In the genomic region with DNA sequence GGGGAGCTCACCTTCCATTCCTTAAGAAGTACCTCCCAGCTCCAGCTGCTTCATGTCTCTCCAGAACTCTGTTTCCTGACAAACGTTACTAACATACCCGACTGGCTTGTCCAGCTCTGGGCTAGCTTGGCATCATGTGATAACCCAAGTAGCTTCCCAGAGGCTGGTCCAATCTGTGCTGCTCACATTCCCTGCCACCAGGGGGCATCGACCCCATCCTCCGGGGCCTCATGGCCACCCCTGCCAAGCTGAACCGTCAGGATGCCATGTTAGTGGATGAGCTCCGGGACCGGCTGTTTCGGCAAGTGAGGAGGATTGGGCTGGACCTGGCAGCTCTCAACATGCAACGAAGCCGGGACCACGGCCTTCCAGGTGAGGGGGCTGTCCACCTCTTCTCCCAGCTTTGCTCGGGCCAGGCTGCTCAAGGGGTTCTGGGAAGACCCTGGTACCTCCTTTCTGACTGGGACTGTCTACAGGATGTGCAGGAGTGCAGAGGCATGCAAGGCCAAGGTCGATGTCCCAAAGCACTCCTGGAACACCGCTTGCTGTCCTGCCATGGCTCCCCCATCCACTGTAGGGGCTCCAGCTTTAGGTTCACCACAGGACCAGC, we compare ENCODE assay signal across 8 cellular contexts. TPM values are rescaled to one million over a fixed set of nuclear protein-coding genes. Genes with fewer than 3 reads are reported as not detected.
DNase-seq lines count a peak whose midpoint lies in the region; ATAC-seq and TF ChIP-seq lines count a peak whose summit lies in the region.

No MANE protein-coding gene starts in this region.

- H3K4me3 ChIP-seq in A673 (ENCODE audit: low read depth, low read length, poor library complexity, severe bottlenecking) (no peak overlapping the region), choroid plexus epithelial cell (ENCODE audit: low read depth, low read length) (no peak overlapping the region), thyroid gland (replicated peaks in 1 of 3) (no peak overlapping the region)

- TF ChIP-seq CTCF in A673 (conservative IDR thresholded peaks at IDR 0.05; ENCODE audit: low read depth, low read length) = peak; percentile 78
- TF ChIP-seq CTCF in GM12873 (IDR thresholded peaks at IDR 0.05; ENCODE audit: insufficient read depth, low read depth, low read length, missing control alignments) = peak; percentile 83
- TF ChIP-seq CTCF in choroid plexus epithelial cell (conservative IDR thresholded peaks at IDR 0.05; ENCODE audit: low read depth, low read length) = peak; percentile 55
- peak in 4 of 6 experiments; percentile 31 to 59 (median 34) for TF ChIP-seq CTCF in thyroid gland (IDR thresholded peaks at IDR 0.05)

- no TSS peak for BruUV-seq in A673 (replicated peaks; lab: Mats Ljungman, UMichigan)

- H3K4me1 ChIP-seq in A673 (ENCODE audit: insufficient read depth, low read length, poor library complexity, severe bottlenecking) = no peaks in the 10 kb centered on the region
- no peaks in the 10 kb centered on the region for H3K4me1 ChIP-seq in thyroid gland

- WGBS in thyroid gland, 2 donors = 28% methylated on average over 4 to 7 of the region's 14 CpGs

- H3K36me3 ChIP-seq in A673 (ENCODE audit: insufficient read depth, low read length, poor library complexity, severe bottlenecking) = no peaks in the 10 kb centered on the region
- no peaks in the 10 kb centered on the region for H3K36me3 ChIP-seq in thyroid gland

- H3K27me3 ChIP-seq in A673 (replicated peaks; ENCODE audit: insufficient read depth, low read depth, low read length, poor library complexity) = peaks cover 10% of the 10 kb centered on the region
- H3K27me3 ChIP-seq in thyroid gland = peaks cover 5% of the 10 kb centered on the region

- H3K27ac ChIP-seq in A673 (ENCODE audit: low read depth, low read length, poor library complexity, severe bottlenecking) (no peak overlapping the region), thyroid gland (no peak overlapping the region)

- peak; percentile 78 for DNase-seq in A673 (ENCODE audit: low spot score)
- DNase-seq in NCI-H1930 (lab: John Stamatoyannopoulos, UW) = peak; percentile 49 to 70
- DNase-seq in choroid plexus epithelial cell (ENCODE audit: low read depth) = peak; percentile 44
- peak; percentile 51 for DNase-seq in myocyte (ENCODE audit: low read depth)
- DNase-seq in thyroid gland = peak; percentile 60 to 68

- intact Hi-C loops in A673 (cut with micrococcal nuclease; ENCODE audit: unreplicated experiment) (loop anchor here (1.0 kb wide), 1 partner anchor 247 kb away; no protein-coding TSS in a partner anchor), thyroid gland (cut with DNase I) (no loop called here)

- TF ChIP-seq POLR2A in thyroid gland (IDR thresholded peaks at IDR 0.05) = no peak

- ATAC-seq in activated CD4-positive, CD25-positive, alpha-beta regulatory T cell treated with anti-CD3 and anti-CD28 coated beads, Interleukin-2, amount 50 U/mL, for 24 hours = peak; percentile 70 to 81
- no peak for ATAC-seq in HG03565 (IDR thresholded peaks at IDR 0.05; ENCODE audit: unreplicated experiment)

- H3K9me3 ChIP-seq in A673 (ENCODE audit: low read depth, low read length, poor library complexity, severe bottlenecking) (no peaks in the 10 kb centered on the region), thyroid gland (no peaks in the 10 kb centered on the region)

- POLR2A ChIA-PET in A673 (lab: Charles Lee; ENCODE audit: low non-redundant PET) = no interaction called here

- CTCF ChIA-PET in A673 (lab: Charles Lee) = interaction anchor here (0.6 to 1.2 kb wide), 5 partner anchors 24 to 339 kb away, joined by 3 to 4 read pairs (median 3); a partner anchor contains a TSS

RNA-seq across cellular contexts. Expression of a gene that starts 7.6 kb away (rescaled TPM):
- total RNA-seq in A673 (2021) = not detected in 2 replicates
- total RNA-seq in myocyte = not detected in 2 replicates
- polyA plus RNA-seq in myocyte (2012) = 0.03 TPM
- total RNA-seq in thyroid gland = not detected

RNA-seq across cellular contexts. Expression of a gene that starts 18.9 kb away (rescaled TPM):
- 28.1 and 38.7 TPM in 2 replicates for total RNA-seq in A673 (2021)
- 8.4 and 12.3 TPM in 2 replicates for total RNA-seq in myocyte
- 15.0 TPM for polyA plus RNA-seq in myocyte (2012)
- 10 to 100 TPM; 11.6 to 24.1 (median 15.2) TPM for total RNA-seq in thyroid gland

RNA-seq across cellular contexts. Expression of a gene that starts 33.3 kb away (rescaled TPM):
- total RNA-seq in A673 (2021) (not detected in 2 replicates), myocyte (not detected in 2 replicates), thyroid gland (not detected)
- polyA plus RNA-seq in myocyte (2012) = not detected

RNA-seq across cellular contexts. Expression of a gene that starts 38.3 kb away (rescaled TPM):
- total RNA-seq in A673 (2021) (0.34 TPM in 1 of 2 replicates, not detected in the other), myocyte (not detected in 2 replicates), thyroid gland (under 1 TPM in 1 of 4 donors, not detected in 3; 0.27 TPM)
- not detected for polyA plus RNA-seq in myocyte (2012)

RNA-seq across cellular contexts. Expression of a gene that starts 51.9 kb away (rescaled TPM):
- total RNA-seq in A673 (2021) (not detected in 2 replicates), myocyte (not detected in 2 replicates), thyroid gland (not detected)
- polyA plus RNA-seq in myocyte (2012) = not detected
